ENCODE assay signal across 8 cellular contexts in the genomic region with DNA sequence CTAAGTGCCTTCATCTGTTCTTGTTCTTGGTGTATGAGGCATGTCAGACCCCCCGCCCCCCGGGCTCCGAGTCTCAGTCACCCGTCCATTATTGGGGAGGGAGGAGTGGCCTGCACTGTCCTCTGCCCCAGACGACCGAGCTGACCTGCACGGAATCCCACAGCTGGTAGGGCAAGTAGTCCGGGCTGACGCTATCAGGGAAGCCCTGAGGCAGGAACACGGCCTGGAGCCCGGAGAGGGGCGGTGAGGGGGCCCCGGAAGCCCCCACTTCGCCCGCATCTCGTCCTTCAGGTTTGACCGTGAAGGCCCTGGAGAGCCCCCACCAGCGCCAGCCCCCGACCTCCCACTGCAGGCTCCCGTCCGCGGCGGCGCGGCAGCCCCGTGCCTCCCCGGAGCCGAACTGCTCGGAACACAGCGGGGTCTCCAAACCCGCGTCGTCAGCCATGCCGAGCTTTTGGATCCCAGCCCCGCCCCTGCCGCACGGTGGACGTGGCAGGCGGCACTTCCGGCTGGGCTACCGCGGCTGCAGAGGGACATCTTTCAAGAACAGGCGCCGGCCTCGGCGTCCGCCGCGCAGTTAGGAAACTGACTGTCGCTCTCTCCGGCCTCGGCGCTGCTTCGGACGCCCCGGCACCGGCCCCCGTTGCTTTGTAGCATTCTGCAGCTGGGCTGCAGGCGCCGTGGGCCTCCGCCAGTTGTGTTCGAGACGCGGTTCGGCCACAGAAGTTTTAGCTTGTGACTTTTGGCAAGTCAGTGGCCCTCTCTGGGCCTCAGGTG. TPM values are rescaled to one million over a fixed set of nuclear protein-coding genes. Genes with fewer than 3 reads are reported as not detected.
DNase-seq lines count a peak whose midpoint lies in the region; ATAC-seq and TF ChIP-seq lines count a peak whose summit lies in the region.

RUSF1 (minus strand) TSS at position 463 of the 777 bp plus-strand sequence; CDS start at position 445, 18 bp downstream.

- DNase-seq in ACHN: peak; percentile 93
- peak; percentile 73 for DNase-seq in NCI-H2171 treated with DMSO at 0.1 percent for 48 hours (lab: John Stamatoyannopoulos, UW)
- DNase-seq in activated B cell treated with CpG ODN at 0.5 μM for 24 hours: peak; percentile 81
- DNase-seq in cardiac fibroblast (ENCODE audit: low read depth in 2 of 2): peak; percentile 89 to 92
- DNase-seq in iris pigment epithelial cell (ENCODE audit: low read depth): peak; percentile 88
- DNase-seq in stimulated activated CD4-positive, alpha-beta T cell treated with anti-CD3 and anti-CD28 coated beads, Interleukin-12 subunit alpha, Interleukin-12 subunit beta, amount 100 ng/mL, for 24 hours (ENCODE audit: low read depth in 2 of 2): peak; percentile 72 to 85

- peak within 1 kb of the TSS; percentile 90 to 99 for H3K4me3 ChIP-seq in cardiac fibroblast (replicated peaks in 1 of 2; ENCODE audit: low read depth in 2 of 2, low read length in 2 of 2)

- POLR2A ChIA-PET in activated B cell treated with CpG ODN at 0.5 μM for 24 hours (lab: Charles Lee): interaction anchor here (0.6 to 2.1 kb wide), 12 partner anchors 10 to 366 kb away, joined by 3 to 31 read pairs (median 5); partner anchors contain the start of genes AHSP, ARMC5 and ZNF267

- peak within 1 kb of the TSS; percentile 94 for H3K27ac Mint-ChIP-seq in activated B cell treated with CpG ODN at 0.5 μM for 24 hours

- intact Hi-C loops in activated B cell treated with CpG ODN at 0.5 μM for 24 hours (cut with micrococcal nuclease): loop anchor here (1.0 to 5.0 kb wide), 2 partner anchors 49 to 204 kb away; partner anchors contain the start of gene ARMC5

- ATAC-seq in GM18861 (IDR thresholded peaks at IDR 0.05; ENCODE audit: unreplicated experiment) (peak; percentile 89), HG03095 (IDR thresholded peaks at IDR 0.05; ENCODE audit: unreplicated experiment) (peak; percentile 88), activated B cell treated with CpG ODN at 0.5 μM for 24 hours (ENCODE audit: low read depth) (peak; percentile 94)

- no peaks in the 10 kb centered on the region for H3K9me3 Mint-ChIP-seq in activated B cell treated with CpG ODN at 0.5 μM for 24 hours

- peaks cover 19% of the 10 kb centered on the region for H3K36me3 Mint-ChIP-seq in activated B cell treated with CpG ODN at 0.5 μM for 24 hours (ENCODE audit: low read depth)

- H3K4me1 Mint-ChIP-seq in activated B cell treated with CpG ODN at 0.5 μM for 24 hours: peaks cover 55% of the 10 kb centered on the region

- CTCF ChIA-PET in activated B cell treated with CpG ODN at 0.5 μM for 24 hours (lab: Charles Lee): no interaction called here

- H3K27me3 Mint-ChIP-seq in activated B cell treated with CpG ODN at 0.5 μM for 24 hours: no peaks in the 10 kb centered on the region

- in situ Hi-C loops in ACHN (cut with HindIII; ENCODE audit: low pct_ligation_motif_present, low pct_unique_long_range_greater_than_20kb, low sequenced_read_pairs): no loop called here

- TF ChIP-seq CTCF in activated B cell treated with CpG ODN at 0.5 μM for 24 hours (IDR thresholded peaks at IDR 0.05) (no peak), cardiac fibroblast (IDR thresholded peaks at IDR 0.05; ENCODE audit: low read depth, low read length) (no peak)

- H3K4me3 Mint-ChIP-seq in activated B cell treated with CpG ODN at 0.5 μM for 24 hours: peak within 1 kb of the TSS; percentile 94

RNA-seq across cellular contexts. Expression of gene RUSF1, which starts in this region (rescaled TPM):
- total RNA-seq in activated B cell treated with CpG ODN at 0.5 μM for 24 hours: 58.6 and 59.7 TPM in 2 replicates

Comparison
In these comparisons a context has a peak if more than half of its experiments do, and no peak if none do; other contexts are left out.
1. Peak in every context shown above with its lines: DNase-seq, ATAC-seq and H3K4me3 ChIP-seq.